In genomic region chr3:87167634-87168456, GRCh38 we compare ENCODE assay signal across 8 cellular contexts. TPM values are rescaled to one million over a fixed set of nuclear protein-coding genes. Genes with fewer than 3 reads are reported as not detected.
A peak's percentile ranks its signal among the peaks of the same experiment; 100 is the strongest.
DNase-seq lines count a peak whose midpoint lies in the region; ATAC-seq and TF ChIP-seq lines count a peak whose summit lies in the region.

No MANE protein-coding gene starts in this region.

- peak overlapping the region in 1 of 2 donors; percentile 20 for H3K4me3 ChIP-seq in right atrium auricular region
- peak overlapping the region; percentile 20 for H3K4me3 ChIP-seq in skeletal muscle cell (ENCODE audit: low read depth, low read length)

- DNase-seq in DMS153 (lab: John Stamatoyannopoulos, UW) (peak; percentile 5), NCI-H345 (lab: John Stamatoyannopoulos, UW) (peak; percentile 43), right atrium auricular region (ENCODE audit: low spot score) (no peak), skeletal muscle cell (ENCODE audit: low read depth) (peak; percentile 10), NCI-H446 treated with DMSO at 0.1 percent for 48 hours (lab: John Stamatoyannopoulos, UW) (no peak)
- DNase-seq in activated T-helper 2 cell treated with anti-CD3 and anti-CD28 coated beads, Interferon-gamma antibody, Interleukin-2, Interleukin-4, amounts not matched to agents 10 μg/mL and 5 μg/mL and 100 μg/mL, durations not matched to agents 14 hours and 24 hours and 36 hours (ENCODE audit: low spot score): no peak

- no peak overlapping the region for H3K27ac ChIP-seq in right atrium auricular region

- peak overlapping the region; percentile 2 for H3K4me3 Mint-ChIP-seq in activated T-helper 2 cell treated with anti-CD3 and anti-CD28 coated beads, Interferon-gamma antibody, Interleukin-2, Interleukin-4, amounts not matched to agents 10 μg/mL and 5 μg/mL and 100 μg/mL, durations not matched to agents 14 hours and 24 hours and 36 hours (ENCODE audit: low read depth)

- H3K27ac Mint-ChIP-seq in activated T-helper 2 cell treated with anti-CD3 and anti-CD28 coated beads, Interferon-gamma antibody, Interleukin-2, Interleukin-4, amounts not matched to agents 10 μg/mL and 5 μg/mL and 100 μg/mL, durations not matched to agents 14 hours and 24 hours and 36 hours: no peak overlapping the region

- H3K9me3 Mint-ChIP-seq in activated T-helper 2 cell treated with anti-CD3 and anti-CD28 coated beads, Interferon-gamma antibody, Interleukin-2, Interleukin-4, amounts not matched to agents 10 μg/mL and 5 μg/mL and 100 μg/mL, durations not matched to agents 14 hours and 24 hours and 36 hours: no peaks in the 10 kb centered on the region

- H3K4me1 ChIP-seq in right atrium auricular region: no peaks in the 10 kb centered on the region

- intact Hi-C loops in activated T-helper 2 cell treated with anti-CD3 and anti-CD28 coated beads, Interferon-gamma antibody, Interleukin-2, Interleukin-4, amounts not matched to agents 10 μg/mL and 5 μg/mL and 100 μg/mL, durations not matched to agents 14 hours and 24 hours and 36 hours (cut with micrococcal nuclease): loop anchor here (1.0 to 2.0 kb wide), 2 partner anchors 197 to 393 kb away; no protein-coding TSS in a partner anchor

- H3K9me3 ChIP-seq in right atrium auricular region: no peaks in the 10 kb centered on the region

- no peaks in the 10 kb centered on the region for H3K36me3 ChIP-seq in right atrium auricular region

- H3K4me1 Mint-ChIP-seq in activated T-helper 2 cell treated with anti-CD3 and anti-CD28 coated beads, Interferon-gamma antibody, Interleukin-2, Interleukin-4, amounts not matched to agents 10 μg/mL and 5 μg/mL and 100 μg/mL, durations not matched to agents 14 hours and 24 hours and 36 hours (ENCODE audit: low read depth): peaks cover 3% of the 10 kb centered on the region

- ATAC-seq in GM18909 (IDR thresholded peaks at IDR 0.05; ENCODE audit: poor library complexity, unreplicated experiment) (peak; percentile 89), HG03095 (IDR thresholded peaks at IDR 0.05; ENCODE audit: unreplicated experiment) (peak; percentile 91)

- no peaks in the 10 kb centered on the region for H3K36me3 Mint-ChIP-seq in activated T-helper 2 cell treated with anti-CD3 and anti-CD28 coated beads, Interferon-gamma antibody, Interleukin-2, Interleukin-4, amounts not matched to agents 10 μg/mL and 5 μg/mL and 100 μg/mL, durations not matched to agents 14 hours and 24 hours and 36 hours (ENCODE audit: low read depth)

- H3K27me3 ChIP-seq in right atrium auricular region: no peaks in the 10 kb centered on the region

- peaks cover 10% of the 10 kb centered on the region for H3K27me3 Mint-ChIP-seq in activated T-helper 2 cell treated with anti-CD3 and anti-CD28 coated beads, Interferon-gamma antibody, Interleukin-2, Interleukin-4, amounts not matched to agents 10 μg/mL and 5 μg/mL and 100 μg/mL, durations not matched to agents 14 hours and 24 hours and 36 hours (ENCODE audit: low read depth)

- TF ChIP-seq CTCF in right atrium auricular region (IDR thresholded peaks at IDR 0.05): peak; percentile 34 to 68

RNA-seq across cellular contexts. Expression of gene CHMP2B, which starts 59.3 kb away (rescaled TPM):
- 25.0 and 25.2 TPM in 2 replicates for total RNA-seq in activated T-helper 2 cell treated with anti-CD3 and anti-CD28 coated beads, Interferon-gamma antibody, Interleukin-2, Interleukin-4, amounts not matched to agents 10 μg/mL and 5 μg/mL and 100 μg/mL, durations not matched to agents 14 hours and 24 hours and 36 hours
- total RNA-seq in right atrium auricular region: 10 to 100 TPM; 30.7 to 32.4 TPM

Comparison
In these comparisons a context has a peak if more than half of its experiments do, and no peak if none do; other contexts are left out.
1. DNase-seq: peak in DMS153 (single experiment), NCI-H345 (single experiment) and skeletal muscle cell (single experiment); none in activated T-helper 2 cell treated with anti-CD3 and anti-CD28 coated beads, Interferon-gamma antibody, Interleukin-2, Interleukin-4, amounts not matched to agents 10 μg/mL and 5 μg/mL and 100 μg/mL, durations not matched to agents 14 hours and 24 hours and 36 hours (single experiment), right atrium auricular region (single experiment) and NCI-H446 treated with DMSO at 0.1 percent for 48 hours (single experiment).